13 cellular contexts compared by ENCODE assay signal in genomic region chr11:75269367-75269660, GRCh38. TPM values are rescaled to one million over a fixed set of nuclear protein-coding genes. Genes with fewer than 3 reads are reported as not detected.
DNase-seq lines count a peak whose midpoint lies in the region; ATAC-seq and TF ChIP-seq lines count a peak whose summit lies in the region.
"Had no signal": no experiment of that assay in that cellular context is flagged by ENCODE, and none has a peak within 500 bp of the region (broad histone marks: within the 10 kb centered on the region; RNA-seq: fewer than 3 reads in every experiment).

No MANE protein-coding gene starts in this region.

- peak overlapping the region; percentile 30 for H3K27ac Mint-ChIP-seq in dendritic cell treated with granulocyte-macrophage colony-stimulating factor and Interleukin-4, amounts not matched to agents 40 ng/mL and 50 ng/mL, for 4 days
- H3K27ac Mint-ChIP-seq: CD4-positive, alpha-beta T cell had no signal

- intact Hi-C loops in Right ventricle myocardium superior (cut with DNase I) = no loop called here
- intact Hi-C loops in left ventricle myocardium superior (cut with micrococcal nuclease) = no loop called here
- intact Hi-C loops in dendritic cell treated with granulocyte-macrophage colony-stimulating factor and Interleukin-4, amounts not matched to agents 40 ng/mL and 50 ng/mL, for 4 days (cut with micrococcal nuclease) = no loop called here
- intact Hi-C loops in sigmoid colon (cut with DNase I) = no loop called here

- ATAC-seq in Right ventricle myocardium superior (ENCODE audit: poor library complexity) (no peak), left ventricle myocardium superior (no peak), left lobe of liver (no peak)
- ATAC-seq: HepG2 had no signal

- TF ChIP-seq EP300 in sigmoid colon (IDR thresholded peaks at IDR 0.05) = no peak

- H3K4me1 Mint-ChIP-seq in dendritic cell treated with granulocyte-macrophage colony-stimulating factor and Interleukin-4, amounts not matched to agents 40 ng/mL and 50 ng/mL, for 4 days (ENCODE audit: low read depth) = peaks cover 65% of the 10 kb centered on the region

- peaks cover 0 to 90% (median 32%) of the 10 kb centered on the region in 4 donors for H3K36me3 ChIP-seq in sigmoid colon

- no peak overlapping the region for H3K4me3 Mint-ChIP-seq in dendritic cell treated with granulocyte-macrophage colony-stimulating factor and Interleukin-4, amounts not matched to agents 40 ng/mL and 50 ng/mL, for 4 days
- H3K4me3 Mint-ChIP-seq: CD4-positive, alpha-beta T cell; H9 had no signal

- TF ChIP-seq POLR2A in sigmoid colon (IDR thresholded peaks at IDR 0.05) = no peak

- no peak for TF ChIP-seq CTCF in sigmoid colon (IDR thresholded peaks at IDR 0.05)

- no peaks in the 10 kb centered on the region for H3K4me1 ChIP-seq in sigmoid colon
- H3K4me1 ChIP-seq: BE2C, Caco-2 had no signal

- H3K9me3 ChIP-seq in sigmoid colon = no peaks in the 10 kb centered on the region
- H3K9me3 ChIP-seq: BE2C, Caco-2 had no signal

- H3K27me3 Mint-ChIP-seq in dendritic cell treated with granulocyte-macrophage colony-stimulating factor and Interleukin-4, amounts not matched to agents 40 ng/mL and 50 ng/mL, for 4 days = no peaks in the 10 kb centered on the region
- H3K27me3 Mint-ChIP-seq: CD4-positive, alpha-beta T cell had no signal

- H3K27me3 ChIP-seq in sigmoid colon = no peaks in the 10 kb centered on the region
- H3K27me3 ChIP-seq: BE2C had no signal

- H3K27ac ChIP-seq in sigmoid colon = no peak overlapping the region

- H3K36me3 Mint-ChIP-seq in dendritic cell treated with granulocyte-macrophage colony-stimulating factor and Interleukin-4, amounts not matched to agents 40 ng/mL and 50 ng/mL, for 4 days (ENCODE audit: low read depth) = peaks cover 98% of the 10 kb centered on the region

- WGBS in sigmoid colon, 2 donors = 91 to 94% methylated on average over 4 of the region's 4 CpGs

- peak; percentile 11 for DNase-seq in Right ventricle myocardium superior
- DNase-seq in left ventricle myocardium superior = no peak
- DNase-seq in sigmoid colon = peak; percentile 60
- no peak for DNase-seq in activated CD4-positive, CD25-positive, alpha-beta regulatory T cell treated with anti-CD3 and anti-CD28 coated beads, Interleukin-2, amount 50 U/mL, for 72 hours
- DNase-seq in left lobe of liver (ENCODE audit: low spot score) = no peak
- DNase-seq: ACHN, C1 segment of cervical spinal cord, H9 had no signal

- H3K4me3 ChIP-seq in sigmoid colon = no peak overlapping the region

- no peaks in the 10 kb centered on the region for H3K9me3 Mint-ChIP-seq in dendritic cell treated with granulocyte-macrophage colony-stimulating factor and Interleukin-4, amounts not matched to agents 40 ng/mL and 50 ng/mL, for 4 days
- H3K9me3 Mint-ChIP-seq: CD4-positive, alpha-beta T cell; H9 had no signal

RNA-seq across cellular contexts. Expression of gene TPBGL, which starts 28.7 kb away (rescaled TPM):
- total RNA-seq in Right ventricle myocardium superior (0.11 TPM), left ventricle myocardium superior (not detected), sigmoid colon (under 1 TPM in 3 of 4 donors, not detected in 1; 0.33 to 0.68 (median 0.36) TPM), left lobe of liver (not detected)
- polyA plus RNA-seq in sigmoid colon = under 1 TPM in 1 of 3 donors, not detected in 2; 0.28 TPM
- total RNA-seq: HepG2 had no signal
- polyA plus RNA-seq: HepG2 had no signal

Comparison
In these comparisons a context has a peak if more than half of its experiments do, and no peak if none do; other contexts are left out.
1. DNase-seq: peak in Right ventricle myocardium superior (single experiment) and sigmoid colon (single experiment); none in left ventricle myocardium superior (single experiment), activated CD4-positive, CD25-positive, alpha-beta regulatory T cell treated with anti-CD3 and anti-CD28 coated beads, Interleukin-2, amount 50 U/mL, for 72 hours (single experiment) and left lobe of liver (single experiment).